ENCODE assay signal across 7 cellular contexts in genomic region chr5:53554444-53554843, GRCh38.
"Had no signal": no experiment of that assay in that cellular context is flagged by ENCODE, and none has a peak within 500 bp of the region (broad histone marks: within the 10 kb centered on the region; RNA-seq: fewer than 3 reads in every experiment).

No MANE protein-coding gene starts in this region.

- FAIRE-seq: HepG2, HTR-8/SVneo had no signal

- H3K9ac ChIP-seq: KMS-11 had no signal

- H3K4me2 ChIP-seq: KMS-11 had no signal

- DNase-seq: IMR-90, KBM-7, KG1 had no signal

- H3K27ac ChIP-seq: HL-60, KMS-11 had no signal

- ATAC-seq: HepG2 had no signal
